In the genomic region with DNA sequence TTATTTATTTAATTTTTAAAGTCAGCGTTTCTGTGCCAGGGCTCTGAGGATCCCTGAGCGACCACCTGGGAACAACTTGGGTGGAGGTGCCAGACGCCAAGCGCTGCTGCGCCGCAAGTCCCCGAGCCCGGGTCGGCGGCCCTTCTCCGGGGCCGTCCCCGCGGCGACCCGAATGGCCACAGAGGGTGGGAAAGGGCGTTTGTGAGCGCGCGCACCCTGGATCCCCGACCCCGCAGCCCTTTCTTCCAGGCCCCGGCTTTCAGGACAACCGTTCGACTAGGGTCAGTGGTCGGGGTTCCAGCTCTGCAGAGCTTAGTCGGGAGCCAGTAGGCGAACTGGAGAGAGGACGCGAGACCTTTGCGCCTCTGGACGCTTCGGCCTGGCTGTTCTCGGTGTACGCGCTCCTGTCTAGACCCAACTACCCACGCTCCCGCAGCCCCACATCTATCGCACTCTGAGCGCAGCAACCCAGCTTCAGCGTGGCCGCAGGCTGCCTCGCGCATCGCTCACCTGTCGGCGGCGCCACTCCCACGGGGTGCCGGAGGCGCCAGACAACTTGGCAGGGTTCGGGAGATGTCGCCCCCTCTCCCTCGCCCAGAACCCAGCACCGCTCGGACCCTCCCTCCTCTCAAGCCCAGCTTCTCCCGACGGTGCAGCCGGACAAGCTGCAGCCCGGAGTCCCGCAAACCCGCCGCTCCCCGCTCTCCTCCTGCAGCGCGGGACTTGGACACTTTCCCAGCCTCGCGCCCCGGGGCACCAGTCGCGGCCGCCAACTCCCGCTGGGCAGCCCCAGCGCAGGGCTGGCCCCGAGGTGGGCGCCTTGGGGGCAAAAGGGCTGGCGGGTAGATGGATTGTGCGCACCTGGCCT, we compare ENCODE assay signal across 1 cellular context.
TF ChIP-seq lines count a peak whose summit lies in the region.

No MANE protein-coding gene starts in this region.

TF ChIP-seq in HCT116, 20 proteins besides CTCF, POLR2A, EP300 and RAD21 (continued from another document):
- no peak for TF ChIP-seq TCF7L2 (IDR thresholded peaks at IDR 0.05; ENCODE audit: borderline replicate concordance, extremely low read depth, insufficient read depth, insufficient read length)
- no peak for TF ChIP-seq EGR1 (IDR thresholded peaks at IDR 0.05; ENCODE audit: low read depth)
- no peak for TF ChIP-seq CEBPB (IDR thresholded peaks at IDR 0.05; ENCODE audit: low read depth)
- no peak for TF ChIP-seq EZH2phosphoT487 (IDR thresholded peaks at IDR 0.05; ENCODE audit: borderline replicate concordance)
- TF ChIP-seq JUND (IDR thresholded peaks at IDR 0.05) = no peak
- TF ChIP-seq SIN3A (IDR thresholded peaks at IDR 0.05; ENCODE audit: low read depth) = no peak
